In genomic region chr6:16936893-16937292, GRCh38 we compare ENCODE assay signal across 23 cellular contexts.
"Had no signal": no experiment of that assay in that cellular context is flagged by ENCODE, and none has a peak within 500 bp of the region (broad histone marks: within the 10 kb centered on the region; RNA-seq: fewer than 3 reads in every experiment).

No MANE protein-coding gene starts in this region.

- H3K4me3 ChIP-seq: colonic mucosa, coronary artery, dorsolateral prefrontal cortex, esophagus muscularis mucosa, esophagus squamous epithelium, gastrocnemius medialis, gastroesophageal sphincter, heart left ventricle, heart right ventricle, hepatocyte had no signal

- H3K9me3 ChIP-seq: colonic mucosa, esophagus muscularis mucosa, esophagus squamous epithelium, gastrocnemius medialis, gastroesophageal sphincter, heart left ventricle, heart right ventricle had no signal

- H3K27me3 ChIP-seq: colonic mucosa, dorsolateral prefrontal cortex, esophagus squamous epithelium, gastrocnemius medialis, hepatocyte had no signal

- DNase-seq: colonic mucosa; cortex of kidney; dermis blood vessel endothelial cell; dorsolateral prefrontal cortex; effector CD4-positive, alpha-beta T cell; effector CD8-positive, alpha-beta T cell; effector memory CD4-positive, alpha-beta T cell; effector memory CD8-positive, alpha-beta T cell; endodermal cell; erythroblast; esophagus squamous epithelium; foreskin keratinocyte; foreskin melanocyte; gastrocnemius medialis; glutamatergic neuron; head of caudate nucleus; heart left ventricle; heart right ventricle had no signal

- H3K36me3 ChIP-seq: colonic mucosa, esophagus muscularis mucosa, esophagus squamous epithelium, gastrocnemius medialis, gastroesophageal sphincter, heart left ventricle, heart right ventricle had no signal

- H3K27ac ChIP-seq: colonic mucosa, coronary artery, dorsolateral prefrontal cortex, epithelial cell of prostate, esophagus muscularis mucosa, esophagus squamous epithelium, foreskin keratinocyte, gastrocnemius medialis, gastroesophageal sphincter, heart left ventricle, heart right ventricle, hepatocyte had no signal

- H3K4me1 ChIP-seq: colonic mucosa, esophagus muscularis mucosa, esophagus squamous epithelium, foreskin keratinocyte, gastrocnemius medialis, gastroesophageal sphincter, heart left ventricle, heart right ventricle had no signal
